Comparison of ENCODE assay signal across 1 cellular context in genomic region chr6:75267461-75267860, GRCh38.
TF ChIP-seq lines count a peak whose summit lies in the region.

No MANE protein-coding gene starts in this region.

TF ChIP-seq in K562, 482 proteins besides CTCF, POLR2A, EP300 and RAD21:
- TF ChIP-seq ETV1 (tag; conservative IDR thresholded peaks at IDR 0.05; ENCODE audit: low read depth): peak; percentile 77
- no peak for TF ChIP-seq NUFIP1 (IDR thresholded peaks at IDR 0.05; ENCODE audit: partially characterized antibody)
- 0 out of 2 replicates have a peak, but pooled peaks have one; percentile 27 for TF ChIP-seq POLR2H (tag; IDR thresholded peaks at IDR 0.05; ENCODE audit: low read depth)
- no peak for TF ChIP-seq PYGO2 (tag; IDR thresholded peaks at IDR 0.05)
- no peak for TF ChIP-seq USF2 (CRISPR knock-in tag; IDR thresholded peaks at IDR 0.05)
